In genomic region chr6:116278853-116279231, GRCh38 we compare ENCODE assay signal across 8 cellular contexts. TPM values are rescaled to one million over a fixed set of nuclear protein-coding genes. Genes with fewer than 3 reads are reported as not detected.
A peak's percentile ranks its signal among the peaks of the same experiment; 100 is the strongest.
DNase-seq lines count a peak whose midpoint lies in the region; ATAC-seq and TF ChIP-seq lines count a peak whose summit lies in the region.

No MANE protein-coding gene starts in this region.

- no peak for TF ChIP-seq POLR2A in body of pancreas (IDR thresholded peaks at IDR 0.05)

- DNase-seq in LHCN-M2 (ENCODE audit: low read depth) (peak; percentile 51), body of pancreas (peak; percentile 60 to 80 (median 74)), left lung (peak in 1 of 2 donors; percentile 59), hippocampal formation (lab: John Stamatoyannopoulos, UW) (no peak), NCI-H187 (lab: John Stamatoyannopoulos, UW) (no peak), NCI-H2107 (lab: John Stamatoyannopoulos, UW) (no peak)
- peak in 1 of 2 donors; percentile 20 for DNase-seq in stimulated activated naive CD8-positive, alpha-beta T cell treated with anti-CD3 and anti-CD28 coated beads, Interleukin-15, amount 100 ng/mL, for 72 hours

- H3K4me1 ChIP-seq in body of pancreas (peaks cover 48% of the 10 kb centered on the region), left lung (peaks cover 28 to 61% of the 10 kb centered on the region in 2 donors)

- TF ChIP-seq CTCF in body of pancreas (IDR thresholded peaks at IDR 0.05) = no peak
- no peak for TF ChIP-seq CTCF in left lung (IDR thresholded peaks at IDR 0.05)

- H3K9me3 Mint-ChIP-seq in stimulated activated naive CD8-positive, alpha-beta T cell treated with anti-CD3 and anti-CD28 coated beads, Interleukin-15, amount 100 ng/mL, for 72 hours = no peaks in the 10 kb centered on the region

- H3K27ac ChIP-seq in body of pancreas (peak overlapping the region; percentile 95 to 99 (median 98)), left lung (peak overlapping the region; percentile 98 to 99)

- H3K4me3 Mint-ChIP-seq in stimulated activated naive CD8-positive, alpha-beta T cell treated with anti-CD3 and anti-CD28 coated beads, Interleukin-15, amount 100 ng/mL, for 72 hours = peak overlapping the region; percentile 94 to 96

- no peaks in the 10 kb centered on the region for H3K9me3 ChIP-seq in body of pancreas
- no peaks in the 10 kb centered on the region for H3K9me3 ChIP-seq in left lung

- H3K36me3 ChIP-seq in body of pancreas (replicated peaks in 1 of 2; ENCODE audit: insufficient read depth in 1 of 2, low read depth in 2 of 2) = no peaks in the 10 kb centered on the region
- H3K36me3 ChIP-seq in left lung = peaks cover 0 to 7% of the 10 kb centered on the region in 2 donors

- peak overlapping the region; percentile 79 to 89 for H3K4me3 ChIP-seq in body of pancreas
- peak overlapping the region; percentile 88 to 95 for H3K4me3 ChIP-seq in left lung

- H3K27ac Mint-ChIP-seq in stimulated activated naive CD8-positive, alpha-beta T cell treated with anti-CD3 and anti-CD28 coated beads, Interleukin-15, amount 100 ng/mL, for 72 hours = peak overlapping the region; percentile 99 to 100

- ATAC-seq in GM19324 (IDR thresholded peaks at IDR 0.05; ENCODE audit: low FRiP score, unreplicated experiment) (peak; percentile 1), body of pancreas (peak; percentile 40), left lung (peak; percentile 28)
- ATAC-seq in stimulated activated naive CD8-positive, alpha-beta T cell treated with anti-CD3 and anti-CD28 coated beads, Interleukin-15, amount 100 ng/mL, for 72 hours = peak; percentile 2

- intact Hi-C loops in body of pancreas (cut with DNase I) = no loop called here
- intact Hi-C loops in left lung (cut with DNase I) = no loop called here

- H3K27me3 ChIP-seq in body of pancreas = no peaks in the 10 kb centered on the region
- H3K27me3 ChIP-seq in left lung = no peaks in the 10 kb centered on the region

- H3K4me1 Mint-ChIP-seq in stimulated activated naive CD8-positive, alpha-beta T cell treated with anti-CD3 and anti-CD28 coated beads, Interleukin-15, amount 100 ng/mL, for 72 hours = peaks cover 45% of the 10 kb centered on the region

- H3K27me3 Mint-ChIP-seq in stimulated activated naive CD8-positive, alpha-beta T cell treated with anti-CD3 and anti-CD28 coated beads, Interleukin-15, amount 100 ng/mL, for 72 hours = no peaks in the 10 kb centered on the region

- WGBS in body of pancreas, 2 donors = 4 to 8% methylated on average over 12 of the region's 12 CpGs

RNA-seq across cellular contexts. Expression of gene TSPYL1, which starts 0.9 kb away (rescaled TPM):
- total RNA-seq in LHCN-M2 (2014; rRNA removed) (72.5 and 76.1 TPM in 2 replicates), body of pancreas (10 to 100 TPM; 44.1 to 45.2 TPM), left lung (10 to 100 TPM; 61.9 to 89.3 TPM)
- polyA plus RNA-seq in LHCN-M2 (2012) = 50.4 TPM

RNA-seq across cellular contexts. Expression of gene TSPYL4, which starts 25.0 kb away (rescaled TPM):
- total RNA-seq in LHCN-M2 (2014; rRNA removed) (16.7 and 18.8 TPM in 2 replicates), body of pancreas (10 to 100 TPM in 1 of 2 donors, 1 to 10 TPM in 1; 8.6 to 12.7 TPM), left lung (10 to 100 TPM; 10.2 to 17.6 TPM)
- polyA plus RNA-seq in LHCN-M2 (2012) = 22.7 TPM

Comparison
In these comparisons a context has a peak if more than half of its experiments do, and no peak if none do; other contexts are left out.
1. DNase-seq: peak in LHCN-M2 (single experiment) and body of pancreas (4 of 4); none in hippocampal formation (0 of 2), NCI-H187 (0 of 2) and NCI-H2107 (single experiment).
2. Peak in every context shown above with its lines, with median percentiles within 50 percentile points of each other: ATAC-seq.